ENCODE assay signal across 17 cellular contexts in genomic region chr21:45244799-45245340, GRCh38.
"Had no signal": no experiment of that assay in that cellular context is flagged by ENCODE, and none has a peak within 500 bp of the region (broad histone marks: within the 10 kb centered on the region; RNA-seq: fewer than 3 reads in every experiment).

No MANE protein-coding gene starts in this region.

- H3K4me2 ChIP-seq: hepatocyte, smooth muscle cell had no signal

- H3K4me3 Mint-ChIP-seq: effector memory CD8-positive, alpha-beta T cell; naive B cell; nephron; stimulated activated memory B cell treated with anti-CD40 and anti-IgM and Interleukin-4, amounts not matched to agents 10 μg/mL and 1 μg/mL and 100 μg/mL, for 72 hours; stimulated activated naive CD8-positive, alpha-beta T cell treated with anti-CD3 and anti-CD28 coated beads, Interleukin-15, Interleukin-2, amounts not matched to agents 100 ng/mL and 50 ng/mL, for 24 hours had no signal

- H2AFZ ChIP-seq: hepatocyte had no signal

- H3K79me2 ChIP-seq: hepatocyte had no signal

- H3K4me3 ChIP-seq: hepatocyte, lung, right atrium auricular region, smooth muscle cell, tibial artery, upper lobe of left lung, uterus had no signal

- H3K36me3 Mint-ChIP-seq: stimulated activated memory B cell treated with anti-CD40 and anti-IgM and Interleukin-4, amounts not matched to agents 10 μg/mL and 1 μg/mL and 100 μg/mL, for 72 hours had no signal

- H3K27ac Mint-ChIP-seq: naive B cell; nephron; stimulated activated memory B cell treated with anti-CD40 and anti-IgM and Interleukin-4, amounts not matched to agents 10 μg/mL and 1 μg/mL and 100 μg/mL, for 72 hours; stimulated activated naive CD8-positive, alpha-beta T cell treated with anti-CD3 and anti-CD28 coated beads, Interleukin-15, Interleukin-2, amounts not matched to agents 100 ng/mL and 50 ng/mL, for 24 hours had no signal

- H3K4me1 Mint-ChIP-seq: naive B cell; stimulated activated memory B cell treated with anti-CD40 and anti-IgM and Interleukin-4, amounts not matched to agents 10 μg/mL and 1 μg/mL and 100 μg/mL, for 72 hours had no signal

- H3K27ac ChIP-seq: foreskin keratinocyte, hepatocyte, right atrium auricular region, tibial artery, upper lobe of left lung, uterus had no signal

- H3K27me3 ChIP-seq: hepatocyte, right atrium auricular region, upper lobe of left lung, uterus had no signal

- H3K4me1 ChIP-seq: foreskin keratinocyte, upper lobe of left lung, uterus had no signal

- DNase-seq: effector memory CD8-positive, alpha-beta T cell; foreskin keratinocyte; left colon; left ventricle myocardium superior; mesenchymal stem cell; naive B cell; stimulated activated CD4-positive, alpha-beta T cell treated with anti-CD3 and anti-CD28 coated beads, Interleukin-4, amount 100 ng/mL, for 1 hour; tibial artery; upper lobe of left lung; uterus had no signal

- H3K36me3 ChIP-seq: right atrium auricular region, upper lobe of left lung, uterus had no signal

- ATAC-seq: effector memory CD8-positive, alpha-beta T cell; foreskin keratinocyte; left colon; left ventricle myocardium superior; stimulated activated memory B cell treated with anti-CD40 and anti-IgM and Interleukin-4, amounts not matched to agents 10 μg/mL and 1 μg/mL and 100 μg/mL, for 72 hours had no signal
